Comparison of ENCODE assay signal across 36 cellular contexts in genomic region chrX:30689116-30689515, GRCh38.
"Had no signal": no experiment of that assay in that cellular context is flagged by ENCODE, and none has a peak within 500 bp of the region (broad histone marks: within the 10 kb centered on the region; RNA-seq: fewer than 3 reads in every experiment).

No MANE protein-coding gene starts in this region.

- H3K27ac Mint-ChIP-seq: activated B cell treated with CpG ODN at 0.5 μM for 24 hours; activated CD4-positive, alpha-beta memory T cell treated with anti-CD3 and anti-CD28 coated beads, Interleukin-2, amount 10 ng/mL, durations not matched to agents 7 days and 5 days; activated CD4-positive, alpha-beta T cell treated with anti-CD3 and anti-CD28 coated beads, Interleukin-2, amount 10 ng/mL, durations not matched to agents 24 days and 14 days; activated CD8-positive, alpha-beta memory T cell treated with anti-CD3 and anti-CD28 coated beads, Interleukin-2, amount 10 ng/mL, durations not matched to agents 7 days and 5 days; activated CD8-positive, alpha-beta T cell treated with anti-CD3 and anti-CD28 coated beads, Interleukin-2, amount 10 ng/mL, durations not matched to agents 7 days and 5 days; activated naive CD4-positive, alpha-beta T cell treated with anti-CD3 and anti-CD28 coated beads, Interleukin-2, amount 10 ng/mL, durations not matched to agents 7 days and 5 days; activated naive CD4-positive, alpha-beta T cell treated with anti-CD3 and anti-CD28 coated beads, Interleukin-2, amount 50 U/mL, for 24 hours; activated naive CD8-positive, alpha-beta T cell; activated naive CD8-positive, alpha-beta T cell treated with anti-CD3 and anti-CD28 coated beads, Interleukin-2, amount 10 ng/mL, durations not matched to agents 7 days and 5 days; activated naive CD8-positive, alpha-beta T cell treated with anti-CD3 and anti-CD28 coated beads, Interleukin-2, amount 50 U/mL, for 24 hours; activated T-cell treated with anti-CD3 and anti-CD28 coated beads, Interleukin-2, amount 50 U/mL, for 24 hours; activated T-helper 2 cell treated with anti-CD3 and anti-CD28 coated beads, Interferon-gamma antibody, Interleukin-2, Interleukin-4, amounts not matched to agents 10 μg/mL and 5 μg/mL and 100 μg/mL, durations not matched to agents 14 hours and 24 hours and 36 hours; brain; T-helper 2 cell treated with Interferon-gamma antibody and Interleukin-4, amounts not matched to agents 5 μg/mL and 100 μg/mL, for 36 hours had no signal

- DNase-seq: activated B cell treated with CpG ODN at 0.5 μM for 24 hours; activated CD4-positive, alpha-beta memory T cell treated with anti-CD3 and anti-CD28 coated beads, Interleukin-2, amount 10 ng/mL, durations not matched to agents 7 days and 5 days; activated CD4-positive, alpha-beta T cell treated with anti-CD3 and anti-CD28 coated beads for 4 hours; activated CD4-positive, alpha-beta T cell treated with anti-CD3 and anti-CD28 coated beads, Interleukin-2, amount 10 ng/mL, durations not matched to agents 24 days and 14 days; activated CD4-positive, alpha-beta T cell treated with anti-CD3 and anti-CD28 coated beads, Interleukin-2, amount 50 U/mL, for 1 hour; activated CD4-positive, alpha-beta T cell treated with anti-CD3 and anti-CD28 coated beads, Interleukin-2, amount 50 U/mL, for 4 hours; activated CD4-positive, CD25-positive, alpha-beta regulatory T cell treated with anti-CD3 and anti-CD28 coated beads, Interleukin-2, amount 50 U/mL, for 72 hours; activated CD8-positive, alpha-beta memory T cell treated with anti-CD3 and anti-CD28 coated beads for 24 hours; activated CD8-positive, alpha-beta memory T cell treated with anti-CD3 and anti-CD28 coated beads, Interleukin-2, amount 10 ng/mL, durations not matched to agents 7 days and 5 days; activated CD8-positive, alpha-beta memory T cell treated with anti-CD3 and anti-CD28 coated beads, Interleukin-2, amount 50 U/mL, for 48 hours; activated CD8-positive, alpha-beta T cell treated with anti-CD3 and anti-CD28 coated beads, Interleukin-2, amount 10 ng/mL, durations not matched to agents 7 days and 5 days; activated effector memory CD4-positive, alpha-beta T cell treated with Interleukin-2 at 50 U/mL for 16 hours; activated gamma-delta T cell; activated naive CD4-positive, alpha-beta T cell treated with anti-CD3 and anti-CD28 coated beads, Interleukin-2, amount 10 ng/mL, durations not matched to agents 7 days and 5 days; activated naive CD4-positive, alpha-beta T cell treated with Interleukin-2 at 50 U/mL for 16 hours; activated naive CD8-positive, alpha-beta T cell treated with anti-CD3 and anti-CD28 coated beads, Interleukin-2, amount 10 ng/mL, durations not matched to agents 7 days and 5 days; activated naive CD8-positive, alpha-beta T cell treated with anti-CD3 and anti-CD28 coated beads, Interleukin-2, amount 50 U/mL, for 24 hours; activated T-cell treated with anti-CD3 and anti-CD28 coated beads, Interleukin-2, amount 50 U/mL, for 24 hours; activated T-cell treated with anti-CD3 and anti-CD28 coated beads, Interleukin-2, amount 50 U/mL, for 48 hours; amygdala; anterior cingulate cortex; caudate nucleus; cerebellar nuclear complex; T-helper 2 cell; T-helper 9 cell had no signal

- H3K9me3 ChIP-seq: ascending aorta had no signal

- H3K4me3 ChIP-seq: ascending aorta, cardiac muscle cell had no signal

- H3K9me3 Mint-ChIP-seq: activated B cell treated with CpG ODN at 0.5 μM for 24 hours; activated CD4-positive, alpha-beta memory T cell treated with anti-CD3 and anti-CD28 coated beads, Interleukin-2, amount 10 ng/mL, durations not matched to agents 7 days and 5 days; activated CD4-positive, alpha-beta T cell treated with anti-CD3 and anti-CD28 coated beads, Interleukin-2, amount 10 ng/mL, durations not matched to agents 24 days and 14 days; activated naive CD4-positive, alpha-beta T cell treated with anti-CD3 and anti-CD28 coated beads, Interleukin-2, amount 10 ng/mL, durations not matched to agents 7 days and 5 days; activated naive CD4-positive, alpha-beta T cell treated with anti-CD3 and anti-CD28 coated beads, Interleukin-2, amount 50 U/mL, for 24 hours; activated naive CD8-positive, alpha-beta T cell treated with anti-CD3 and anti-CD28 coated beads, Interleukin-2, amount 10 ng/mL, durations not matched to agents 7 days and 5 days; activated naive CD8-positive, alpha-beta T cell treated with anti-CD3 and anti-CD28 coated beads, Interleukin-2, amount 50 U/mL, for 24 hours; activated T-cell treated with anti-CD3 and anti-CD28 coated beads, Interleukin-2, amount 50 U/mL, for 24 hours; activated T-helper 2 cell treated with anti-CD3 and anti-CD28 coated beads, Interferon-gamma antibody, Interleukin-2, Interleukin-4, amounts not matched to agents 10 μg/mL and 5 μg/mL and 100 μg/mL, durations not matched to agents 14 hours and 24 hours and 36 hours; central memory CD8-positive, alpha-beta T cell; T-helper 2 cell treated with Interferon-gamma antibody and Interleukin-4, amounts not matched to agents 5 μg/mL and 100 μg/mL, for 36 hours had no signal

- FAIRE-seq: bronchial epithelial cell, TTC549 had no signal

- ATAC-seq: activated CD8-positive, alpha-beta memory T cell treated with anti-CD3 and anti-CD28 coated beads, Interleukin-2, amount 10 ng/mL, durations not matched to agents 7 days and 5 days; activated CD8-positive, alpha-beta T cell treated with anti-CD3 and anti-CD28 coated beads, Interleukin-2, amount 10 ng/mL, durations not matched to agents 7 days and 5 days; activated naive CD8-positive, alpha-beta T cell treated with anti-CD3 and anti-CD28 coated beads, Interleukin-2, amount 50 U/mL, for 24 hours had no signal

- H3K27me3 Mint-ChIP-seq: activated B cell treated with CpG ODN at 0.5 μM for 24 hours; activated CD4-positive, alpha-beta memory T cell treated with anti-CD3 and anti-CD28 coated beads, Interleukin-2, amount 10 ng/mL, durations not matched to agents 7 days and 5 days; activated CD4-positive, alpha-beta T cell treated with anti-CD3 and anti-CD28 coated beads, Interleukin-2, amount 10 ng/mL, durations not matched to agents 24 days and 14 days; activated CD8-positive, alpha-beta memory T cell treated with anti-CD3 and anti-CD28 coated beads, Interleukin-2, amount 10 ng/mL, durations not matched to agents 7 days and 5 days; activated naive CD4-positive, alpha-beta T cell treated with anti-CD3 and anti-CD28 coated beads, Interleukin-2, amount 10 ng/mL, durations not matched to agents 7 days and 5 days; activated naive CD4-positive, alpha-beta T cell treated with anti-CD3 and anti-CD28 coated beads, Interleukin-2, amount 50 U/mL, for 24 hours; activated naive CD8-positive, alpha-beta T cell; activated naive CD8-positive, alpha-beta T cell treated with anti-CD3 and anti-CD28 coated beads, Interleukin-2, amount 10 ng/mL, durations not matched to agents 7 days and 5 days; activated naive CD8-positive, alpha-beta T cell treated with anti-CD3 and anti-CD28 coated beads, Interleukin-2, amount 50 U/mL, for 24 hours; brain; central memory CD8-positive, alpha-beta T cell had no signal

- H3K4me1 Mint-ChIP-seq: activated B cell treated with CpG ODN at 0.5 μM for 24 hours; activated CD4-positive, alpha-beta memory T cell treated with anti-CD3 and anti-CD28 coated beads, Interleukin-2, amount 10 ng/mL, durations not matched to agents 7 days and 5 days; activated CD8-positive, alpha-beta memory T cell treated with anti-CD3 and anti-CD28 coated beads, Interleukin-2, amount 10 ng/mL, durations not matched to agents 7 days and 5 days; activated naive CD4-positive, alpha-beta T cell treated with anti-CD3 and anti-CD28 coated beads, Interleukin-2, amount 10 ng/mL, durations not matched to agents 7 days and 5 days; activated naive CD4-positive, alpha-beta T cell treated with anti-CD3 and anti-CD28 coated beads, Interleukin-2, amount 50 U/mL, for 24 hours; activated naive CD8-positive, alpha-beta T cell treated with anti-CD3 and anti-CD28 coated beads, Interleukin-2, amount 10 ng/mL, durations not matched to agents 7 days and 5 days; activated naive CD8-positive, alpha-beta T cell treated with anti-CD3 and anti-CD28 coated beads, Interleukin-2, amount 50 U/mL, for 24 hours; brain; central memory CD8-positive, alpha-beta T cell had no signal

- H3K4me3 Mint-ChIP-seq: activated B cell treated with CpG ODN at 0.5 μM for 24 hours; activated CD4-positive, alpha-beta memory T cell treated with anti-CD3 and anti-CD28 coated beads, Interleukin-2, amount 10 ng/mL, durations not matched to agents 7 days and 5 days; activated CD4-positive, alpha-beta T cell treated with anti-CD3 and anti-CD28 coated beads, Interleukin-2, amount 10 ng/mL, durations not matched to agents 24 days and 14 days; activated CD8-positive, alpha-beta memory T cell treated with anti-CD3 and anti-CD28 coated beads, Interleukin-2, amount 10 ng/mL, durations not matched to agents 7 days and 5 days; activated CD8-positive, alpha-beta T cell treated with anti-CD3 and anti-CD28 coated beads, Interleukin-2, amount 10 ng/mL, durations not matched to agents 7 days and 5 days; activated naive CD4-positive, alpha-beta T cell treated with anti-CD3 and anti-CD28 coated beads, Interleukin-2, amount 10 ng/mL, durations not matched to agents 7 days and 5 days; activated naive CD4-positive, alpha-beta T cell treated with anti-CD3 and anti-CD28 coated beads, Interleukin-2, amount 50 U/mL, for 24 hours; activated naive CD8-positive, alpha-beta T cell; activated naive CD8-positive, alpha-beta T cell treated with anti-CD3 and anti-CD28 coated beads, Interleukin-2, amount 10 ng/mL, durations not matched to agents 7 days and 5 days; activated naive CD8-positive, alpha-beta T cell treated with anti-CD3 and anti-CD28 coated beads, Interleukin-2, amount 50 U/mL, for 24 hours; activated T-cell treated with anti-CD3 and anti-CD28 coated beads, Interleukin-2, amount 50 U/mL, for 24 hours; brain; central memory CD8-positive, alpha-beta T cell; T-helper 2 cell treated with Interferon-gamma antibody and Interleukin-4, amounts not matched to agents 5 μg/mL and 100 μg/mL, for 36 hours had no signal

- H3K27me3 ChIP-seq: ascending aorta, cardiac muscle cell had no signal

- H3K36me3 ChIP-seq: ascending aorta, cardiac muscle cell had no signal

- H3K27ac ChIP-seq: ascending aorta, cardiac muscle cell, VCaP had no signal

- H3K4me1 ChIP-seq: ascending aorta had no signal
